Comparison of ENCODE assay signal across 1 cellular context in the genomic region with DNA sequence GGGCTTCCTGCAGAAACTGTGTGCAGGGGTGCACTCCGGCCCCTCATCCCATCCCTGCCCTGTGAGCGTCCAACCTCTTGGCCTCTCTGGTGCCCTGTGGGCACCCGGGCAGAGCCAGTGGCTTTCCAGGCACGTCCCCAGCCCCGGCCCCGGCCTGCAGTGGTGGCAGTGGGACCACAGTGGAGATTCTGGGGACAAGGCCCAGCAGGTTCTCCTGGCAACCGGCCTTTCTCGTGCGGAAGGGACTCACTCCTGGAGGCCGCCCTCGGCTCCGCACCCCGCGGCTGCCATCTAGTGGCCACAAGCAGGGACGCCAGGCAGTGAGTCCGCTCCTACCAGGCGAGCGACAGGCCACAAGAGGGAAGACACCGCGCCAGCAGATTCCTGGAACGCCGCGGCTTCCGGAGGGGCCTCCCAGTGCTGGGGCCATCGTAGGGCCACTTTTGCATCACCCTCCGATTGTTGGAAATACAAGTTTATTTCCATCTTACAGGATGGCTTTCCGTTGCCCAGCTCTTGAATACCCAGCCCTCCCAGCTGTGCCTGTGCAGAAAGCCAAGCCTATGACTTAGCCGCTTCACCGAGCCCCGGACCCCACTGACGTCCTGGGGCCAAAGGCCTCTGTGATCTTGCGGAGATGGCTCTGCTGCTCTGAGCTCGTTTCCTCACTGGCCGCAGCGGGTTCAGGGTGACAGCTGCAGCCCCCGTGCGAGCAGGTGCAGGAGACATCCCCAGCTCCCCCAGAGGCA.
TF ChIP-seq lines count a peak whose summit lies in the region.

No MANE protein-coding gene starts in this region.

TF ChIP-seq in SK-N-SH treated with all-trans-retinoic acid at 6 μM for 48 hours, 23 proteins besides CTCF, POLR2A, EP300 and RAD21 (continued from another document):
- TF ChIP-seq POU6F1 (CRISPR knock-in tag; IDR thresholded peaks at IDR 0.05; ENCODE audit: borderline replicate concordance, low read depth) (no peak), ZNF70 (CRISPR knock-in tag; IDR thresholded peaks at IDR 0.05) (no peak), SNAI2 (CRISPR knock-in tag; IDR thresholded peaks at IDR 0.05) (no peak), ZNF8 (CRISPR knock-in tag; IDR thresholded peaks at IDR 0.05) (no peak), ZFP3 (CRISPR knock-in tag; IDR thresholded peaks at IDR 0.05) (no peak), ZC3H10 (CRISPR knock-in tag; IDR thresholded peaks at IDR 0.05) (no peak), ISL1 (CRISPR knock-in tag; IDR thresholded peaks at IDR 0.05) (no peak), PPARA (CRISPR knock-in tag; IDR thresholded peaks at IDR 0.05; ENCODE audit: borderline replicate concordance) (no peak)
- TF ChIP-seq, protein P1, sequence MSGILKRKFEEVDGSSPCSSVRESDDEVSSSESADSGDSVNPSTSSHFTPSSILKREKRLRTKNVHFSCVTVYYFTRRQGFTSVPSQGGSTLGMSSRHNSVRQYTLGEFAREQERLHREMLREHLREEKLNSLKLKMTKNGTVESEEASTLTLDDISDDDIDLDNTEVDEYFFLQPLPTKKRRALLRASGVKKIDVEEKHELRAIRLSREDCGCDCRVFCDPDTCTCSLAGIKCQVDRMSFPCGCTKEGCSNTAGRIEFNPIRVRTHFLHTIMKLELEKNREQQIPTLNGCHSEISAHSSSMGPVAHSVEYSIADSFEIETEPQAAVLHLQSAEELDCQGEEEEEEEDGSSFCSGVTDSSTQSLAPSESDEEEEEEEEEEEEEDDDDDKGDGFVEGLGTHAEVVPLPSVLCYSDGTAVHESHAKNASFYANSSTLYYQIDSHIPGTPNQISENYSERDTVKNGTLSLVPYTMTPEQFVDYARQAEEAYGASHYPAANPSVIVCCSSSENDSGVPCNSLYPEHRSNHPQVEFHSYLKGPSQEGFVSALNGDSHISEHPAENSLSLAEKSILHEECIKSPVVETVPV (CRISPR knock-in tag; IDR thresholded peaks at IDR 0.05): no peak
